Comparison of ENCODE assay signal across 1 cellular context in the genomic region with DNA sequence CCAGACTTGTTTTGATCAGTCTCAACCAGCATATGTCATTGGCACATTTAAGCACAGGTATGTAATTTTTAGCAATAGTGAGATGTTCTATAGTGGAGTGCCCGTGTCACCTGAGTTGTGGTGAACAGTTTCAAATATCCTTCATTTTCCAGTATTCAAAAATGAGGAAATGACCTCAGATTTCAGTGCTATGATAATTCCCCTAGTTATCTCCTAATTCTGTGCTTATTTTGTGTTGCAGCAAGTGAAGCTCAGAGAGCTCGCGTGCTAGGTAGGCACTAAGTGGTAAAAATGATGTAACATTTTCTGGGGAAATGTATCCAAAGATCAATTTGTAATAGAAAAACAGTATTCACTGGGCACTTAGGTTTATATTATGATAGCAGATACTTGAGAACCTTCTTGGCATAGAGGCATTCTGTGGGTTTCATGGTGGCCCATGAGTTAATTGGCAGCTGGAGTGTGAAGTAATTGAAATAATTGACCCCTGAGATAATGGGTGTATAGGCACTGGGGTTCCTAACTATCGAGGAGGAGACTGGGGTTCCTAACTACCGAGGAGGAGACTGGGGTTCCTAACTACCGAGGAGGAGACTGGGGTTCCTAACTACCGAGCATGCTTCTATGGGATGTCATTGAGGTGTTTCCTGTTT.
TF ChIP-seq lines count a peak whose summit lies in the region.

No MANE protein-coding gene starts in this region.

TF ChIP-seq in endothelial cell of umbilical vein, 7 proteins besides CTCF, POLR2A, EP300 and RAD21:
- TF ChIP-seq EZH2 (IDR thresholded peaks at IDR 0.05; ENCODE audit: borderline replicate concordance, low read depth, low read length, severe bottlenecking) (no peak), JUN (IDR thresholded peaks at IDR 0.05; ENCODE audit: borderline replicate concordance, insufficient read depth, insufficient read length, low read depth) (no peak), MYC (IDR thresholded peaks at IDR 0.05; ENCODE audit: low read depth, low read length) (no peak), FOS (IDR thresholded peaks at IDR 0.05; ENCODE audit: borderline replicate concordance, insufficient read depth, low read length) (no peak), GATA2 (IDR thresholded peaks at IDR 0.05; ENCODE audit: insufficient read depth, insufficient read length, low read depth, low read length) (no peak), POLR2AphosphoS5 (IDR thresholded peaks at IDR 0.05; ENCODE audit: insufficient read depth, low read depth, low read length) (no peak)
- TF ChIP-seq, protein P1, sequence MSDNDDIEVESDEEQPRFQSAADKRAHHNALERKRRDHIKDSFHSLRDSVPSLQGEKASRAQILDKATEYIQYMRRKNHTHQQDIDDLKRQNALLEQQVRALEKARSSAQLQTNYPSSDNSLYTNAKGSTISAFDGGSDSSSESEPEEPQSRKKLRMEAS (IDR thresholded peaks at IDR 0.05; ENCODE audit: insufficient read depth, insufficient read length), result no peak
TF ChIP-seq in endothelial cell of umbilical vein: peak in this region for 0.
